8 cellular contexts compared by ENCODE assay signal in genomic region chr15:75843618-75844610, GRCh38. TPM values are rescaled to one million over a fixed set of nuclear protein-coding genes. Genes with fewer than 3 reads are reported as not detected.
DNase-seq lines count a peak whose midpoint lies in the region; ATAC-seq and TF ChIP-seq lines count a peak whose summit lies in the region.

No MANE protein-coding gene starts in this region.

- H3K27ac ChIP-seq in C4-2B (peak overlapping the region; percentile 92), SJCRH30 (peak overlapping the region; percentile 72), neutrophil (peak overlapping the region; percentile 65), thymus (ENCODE audit: low read depth) (peak overlapping the region; percentile 61)

- ATAC-seq in GM19452 (IDR thresholded peaks at IDR 0.05; ENCODE audit: unreplicated experiment) = peak; percentile 51

- H3K4me1 ChIP-seq in SJCRH30 = peaks cover 7% of the 10 kb centered on the region
- peaks cover 12 to 15% of the 10 kb centered on the region in 2 experiments for H3K4me1 ChIP-seq in neutrophil (ENCODE audit: control insufficient read depth in 1 of 2, insufficient read depth in 1 of 2, low read depth in 1 of 2, low read length in 1 of 2)
- peaks cover 13% of the 10 kb centered on the region for H3K4me1 ChIP-seq in thymus (ENCODE audit: control insufficient read depth, insufficient read depth, low read length)

- H3K9me3 ChIP-seq in SJCRH30 (replicated peaks) (no peaks in the 10 kb centered on the region), neutrophil (no peaks in the 10 kb centered on the region), thymus (ENCODE audit: control insufficient read depth) (no peaks in the 10 kb centered on the region)

- DNase-seq in HT-29 (ENCODE audit: low spot score) (peak; percentile 71), SJCRH30 (peak; percentile 51 to 60), germinal center (ENCODE audit: low spot score) (peak; percentile 76)
- DNase-seq in activated naive CD4-positive, alpha-beta T cell treated with anti-CD3 and anti-CD28 coated beads, Interleukin-2, amount 50 U/mL, for 16 hours = peak; percentile 56

- H3K4me3 ChIP-seq in SJCRH30 (peak overlapping the region; percentile 98), neutrophil (ENCODE audit: low read depth in 1 of 2, low read length in 1 of 2) (peak overlapping the region; percentile 79 to 95), thymus (ENCODE audit: low read length) (peak overlapping the region; percentile 90)

- TF ChIP-seq CTCF in C4-2B (conservative IDR thresholded peaks at IDR 0.05) (no peak), neutrophil (IDR thresholded peaks at IDR 0.05) (no peak)

- under 1% methylated on average over 87 of the region's 87 CpGs for WGBS in thymus

- H3K36me3 ChIP-seq in SJCRH30 = no peaks in the 10 kb centered on the region
- H3K36me3 ChIP-seq in neutrophil = no peaks in the 10 kb centered on the region
- H3K36me3 ChIP-seq in thymus (ENCODE audit: control insufficient read depth, insufficient read depth) = no peaks in the 10 kb centered on the region

- no peaks in the 10 kb centered on the region for H3K27me3 ChIP-seq in SJCRH30
- H3K27me3 ChIP-seq in neutrophil = peaks cover 41% of the 10 kb centered on the region
- peaks cover 2% of the 10 kb centered on the region for H3K27me3 ChIP-seq in thymus (ENCODE audit: control insufficient read depth, insufficient read depth)

RNA-seq across cellular contexts. Expression of gene UBE2Q2, which starts 0.7 kb away (rescaled TPM):
- 23.8 and 40.0 TPM in 2 replicates for total RNA-seq in HT-29 (2014; rRNA removed; shearing (Covaris generic))
- 30.8 and 31.5 TPM in 2 replicates for total RNA-seq in SJCRH30 (2014; rRNA removed; shearing (Covaris generic))
- 56.5 TPM for polyA plus RNA-seq in thymus

RNA-seq across cellular contexts. Expression of gene FBXO22, which starts 59.8 kb away (rescaled TPM):
- total RNA-seq in HT-29 (2014; rRNA removed; shearing (Covaris generic)) = 51.1 and 60.1 TPM in 2 replicates
- total RNA-seq in SJCRH30 (2014; rRNA removed; shearing (Covaris generic)) = 48.5 and 51.8 TPM in 2 replicates
- 14.0 TPM for polyA plus RNA-seq in thymus

Comparison
In these comparisons a context has a peak if more than half of its experiments do, and no peak if none do; other contexts are left out.
1. Peak in every context shown above with its lines: DNase-seq, ATAC-seq, H3K4me3 ChIP-seq and H3K27ac ChIP-seq.